8 cellular contexts compared by ENCODE assay signal in the genomic region with DNA sequence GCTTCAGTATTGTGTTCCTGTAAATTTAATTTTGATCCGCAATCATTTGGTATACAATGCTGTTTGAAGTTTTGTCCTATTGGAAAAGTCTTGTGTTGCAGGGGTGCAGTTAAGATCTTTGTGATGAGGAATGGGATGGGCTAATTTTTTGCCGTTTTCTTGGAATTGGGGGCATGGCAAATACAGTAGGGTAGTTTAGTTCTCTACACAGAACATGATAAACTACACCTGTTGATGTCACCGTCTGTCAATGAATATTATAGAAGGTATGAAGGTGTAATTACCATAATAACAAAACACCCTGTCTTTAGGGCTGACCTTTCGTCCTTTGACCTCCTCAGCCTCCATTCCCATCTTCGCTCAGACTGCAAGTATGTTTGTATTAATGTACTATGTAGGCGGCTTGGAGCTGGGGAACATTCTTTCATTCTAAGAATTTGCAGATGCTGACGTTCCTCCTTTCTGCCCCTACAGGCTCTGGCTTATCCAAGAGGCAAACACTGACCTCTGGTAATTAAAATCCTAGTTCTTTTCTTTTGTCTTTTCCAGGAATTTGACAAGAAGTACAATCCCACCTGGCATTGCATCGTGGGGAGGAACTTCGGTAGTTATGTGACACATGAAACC. TPM values are rescaled to one million over a fixed set of nuclear protein-coding genes. Genes with fewer than 3 reads are reported as not detected.
A peak's percentile ranks its signal among the peaks of the same experiment; 100 is the strongest.
DNase-seq lines count a peak whose midpoint lies in the region; ATAC-seq and TF ChIP-seq lines count a peak whose summit lies in the region.

No MANE protein-coding gene starts in this region.

- TF ChIP-seq CTCF in H9 (conservative IDR thresholded peaks at IDR 0.05) (no peak), glutamatergic neuron (IDR thresholded peaks at IDR 0.05; ENCODE audit: partially characterized antibody, unreplicated experiment) (no peak), smooth muscle cell (IDR thresholded peaks at IDR 0.05; ENCODE audit: borderline replicate concordance, insufficient read depth, poor library complexity, severe bottlenecking) (no peak)

- H3K4me1 ChIP-seq in H9 (ENCODE audit: insufficient read depth, low read length) (no peaks in the 10 kb centered on the region; the same call in 1 of the 2 replicates), smooth muscle cell (ENCODE audit: low read depth) (peaks cover 24% of the 10 kb centered on the region)

- H3K9me3 Mint-ChIP-seq in H9, result no peaks in the 10 kb centered on the region
- no peaks in the 10 kb centered on the region for H3K9me3 Mint-ChIP-seq in activated CD4-positive, alpha-beta memory T cell treated with anti-CD3 and anti-CD28 coated beads for 36 hours
- H3K9me3 Mint-ChIP-seq in glutamatergic neuron (ENCODE audit: unreplicated experiment), result peaks cover 10% of the 10 kb centered on the region

- H2BK12ac ChIP-seq in H9 (ENCODE audit: insufficient read length, low read depth, low read length), result no peak overlapping the region

- DNase-seq in H9 (no peak), glutamatergic neuron (no peak), smooth muscle cell (lab: John Stamatoyannopoulos, UW; ENCODE audit: unreplicated experiment) (no peak), NCI-H1417 treated with DMSO at 0.1 percent for 48 hours (lab: John Stamatoyannopoulos, UW) (no peak), NCI-H2029 treated with DMSO at 0.1 percent for 48 hours (lab: John Stamatoyannopoulos, UW) (no peak), medulla oblongata (ENCODE audit: extremely low spot score) (no peak)
- DNase-seq in activated CD4-positive, alpha-beta memory T cell treated with anti-CD3 and anti-CD28 coated beads for 36 hours, result no peak

- peak overlapping the region; percentile 86 for H3K4me3 ChIP-seq in smooth muscle cell

- intact Hi-C loops in activated CD4-positive, alpha-beta memory T cell treated with anti-CD3 and anti-CD28 coated beads for 36 hours (cut with micrococcal nuclease), result loop anchor here (2.0 kb wide), 2 partner anchors 37 to 59 kb away; a partner anchor contains a TSS

- H3F3A ChIP-seq in smooth muscle cell (ENCODE audit: low read depth), result peaks cover 12% of the 10 kb centered on the region

- no peak overlapping the region for H4K8ac ChIP-seq in H9 (replicated peaks; ENCODE audit: insufficient read length, low read depth, low read length)

- H3K36me3 ChIP-seq in smooth muscle cell (ENCODE audit: low read depth), result no peaks in the 10 kb centered on the region

- CTCF ChIA-PET in activated CD4-positive, alpha-beta memory T cell treated with anti-CD3 and anti-CD28 coated beads for 36 hours (lab: Charles Lee), result interaction anchor here (0.5 to 1.6 kb wide), 9 partner anchors 7 to 945 kb away, joined by 3 to 11 read pairs (median 3); a partner anchor contains a TSS

- no peak overlapping the region for H3K23ac ChIP-seq in H9 (ENCODE audit: insufficient read length, low read depth, low read length)

- H2BK20ac ChIP-seq in H9 (ENCODE audit: low read depth, low read length, poor library complexity, severe bottlenecking), result no peak overlapping the region

- no peak overlapping the region for H4K91ac ChIP-seq in H9 (ENCODE audit: insufficient read length, low read depth, low read length)

- H3K4me2 ChIP-seq in H9 (ENCODE audit: insufficient read depth, insufficient read length, low read length) (peak overlapping the region; percentile 100), smooth muscle cell (peak overlapping the region; percentile 90)

- peaks cover 14% of the 10 kb centered on the region for H3K23me2 ChIP-seq in H9 (ENCODE audit: insufficient read length, low read depth, low read length, poor library complexity, severe bottlenecking)

- H2AK5ac ChIP-seq in H9 (ENCODE audit: insufficient read length, low read length), result no peak overlapping the region

- H4K20me1 ChIP-seq in H9 (ENCODE audit: control insufficient read depth, insufficient read depth, insufficient read length) (no peaks in the 10 kb centered on the region), smooth muscle cell (ENCODE audit: low read depth) (peaks cover 18% of the 10 kb centered on the region)

- peaks cover 20 to 52% (median 37%) of the 10 kb centered on the region in 3 experiments; a peak in 6 of 7 replicates for H3K36me3 Mint-ChIP-seq in H9 (ENCODE audit: insufficient read depth in 1 of 3, low read depth in 3 of 3)
- H3K36me3 Mint-ChIP-seq in activated CD4-positive, alpha-beta memory T cell treated with anti-CD3 and anti-CD28 coated beads for 36 hours, result peaks cover 21% of the 10 kb centered on the region
- no peaks in the 10 kb centered on the region for H3K36me3 Mint-ChIP-seq in glutamatergic neuron (ENCODE audit: unreplicated experiment)

- H3K27me3 ChIP-seq in H9 (ENCODE audit: insufficient read depth, low read length) (no peaks in the 10 kb centered on the region), smooth muscle cell (ENCODE audit: low read depth) (no peaks in the 10 kb centered on the region)

- no peak overlapping the region for H3K56ac ChIP-seq in H9 (ENCODE audit: insufficient read length, low read depth, low read length)

- H2BK120ac ChIP-seq in H9 (ENCODE audit: low read depth, low read length, poor library complexity, severe bottlenecking), result no peak overlapping the region

- H3K79me1 ChIP-seq in H9 (ENCODE audit: insufficient read depth, low read depth, low read length, poor library complexity, severe bottlenecking), result peaks cover 3% of the 10 kb centered on the region

- H4K5ac ChIP-seq in H9 (ENCODE audit: insufficient read length, low read depth, low read length), result no peak overlapping the region

- no peak overlapping the region for H2AFZ ChIP-seq in H9 (ENCODE audit: low read length)
- no peak overlapping the region for H2AFZ ChIP-seq in smooth muscle cell (ENCODE audit: low read depth)

- no CpG with 5 or more reads among the region's 9 CpGs for WGBS in H9 (ENCODE audit: extremely low coverage, insufficient read length, low lambda C conversion rate)
- 56% methylated on average over 9 of the region's 9 CpGs for WGBS in smooth muscle cell (ENCODE audit: low lambda C conversion rate)

- H3K27ac Mint-ChIP-seq in H9 (peak overlapping the region in 1 of 3 experiments; percentile 80; a peak in 2 of 7 replicates), glutamatergic neuron (ENCODE audit: unreplicated experiment) (peak overlapping the region; percentile 30)
- H3K27ac Mint-ChIP-seq in activated CD4-positive, alpha-beta memory T cell treated with anti-CD3 and anti-CD28 coated beads for 36 hours, result peak overlapping the region; percentile 80

- H3K79me2 ChIP-seq in H9 (ENCODE audit: insufficient read depth, low read length) (peaks cover 10% of the 10 kb centered on the region; the same call in 1 of the 2 replicates), smooth muscle cell (ENCODE audit: low read depth) (peaks cover 35% of the 10 kb centered on the region)

- H3K4me3 Mint-ChIP-seq in H9, result peak overlapping the region; percentile 97 to 99
- H3K4me3 Mint-ChIP-seq in activated CD4-positive, alpha-beta memory T cell treated with anti-CD3 and anti-CD28 coated beads for 36 hours, result peak overlapping the region; percentile 86
- H3K4me3 Mint-ChIP-seq in glutamatergic neuron (ENCODE audit: unreplicated experiment), result peak overlapping the region; percentile 98

- no peak for ATAC-seq in GM19328 (IDR thresholded peaks at IDR 0.05; ENCODE audit: unreplicated experiment)

- H3K9me3 ChIP-seq in H9 (ENCODE audit: control insufficient read depth, low read depth, low read length) (no peaks in the 10 kb centered on the region), smooth muscle cell (replicated peaks; ENCODE audit: low read depth) (no peaks in the 10 kb centered on the region)

- no peak overlapping the region for H3T11ph ChIP-seq in H9 (ENCODE audit: low read length)

- H3K27me3 Mint-ChIP-seq in H9 (ENCODE audit: low read depth) (no peaks in the 10 kb centered on the region), glutamatergic neuron (ENCODE audit: unreplicated experiment) (peaks cover 4% of the 10 kb centered on the region)
- H3K27me3 Mint-ChIP-seq in activated CD4-positive, alpha-beta memory T cell treated with anti-CD3 and anti-CD28 coated beads for 36 hours, result no peaks in the 10 kb centered on the region

- H3K4me1 Mint-ChIP-seq in H9 (peaks cover 26 to 30% of the 10 kb centered on the region in 2 experiments), glutamatergic neuron (ENCODE audit: low read depth, unreplicated experiment) (peaks cover 6% of the 10 kb centered on the region)
- peaks cover 23% of the 10 kb centered on the region for H3K4me1 Mint-ChIP-seq in activated CD4-positive, alpha-beta memory T cell treated with anti-CD3 and anti-CD28 coated beads for 36 hours (ENCODE audit: low read depth)

- peak overlapping the region; percentile 72 for H3K9ac ChIP-seq in H9 (ENCODE audit: extremely low read depth, insufficient read length, low read length)
- peak overlapping the region; percentile 46 for H3K9ac ChIP-seq in smooth muscle cell (ENCODE audit: low read depth)

- H3K4ac ChIP-seq in H9 (ENCODE audit: low read depth, low read length), result no peak overlapping the region

- H3K18ac ChIP-seq in H9 (ENCODE audit: insufficient read length, low read depth, low read length), result no peak overlapping the region

- POLR2A ChIA-PET in activated CD4-positive, alpha-beta memory T cell treated with anti-CD3 and anti-CD28 coated beads for 36 hours (lab: Charles Lee), result interaction anchor here (0.5 to 2.3 kb wide), 5 partner anchors 12 to 1411 kb away, joined by 3 to 13 read pairs (median 4); a partner anchor contains a TSS

- no peak overlapping the region for H3K27ac ChIP-seq in H9 (ENCODE audit: insufficient read length, low read depth, low read length)
- H3K27ac ChIP-seq in smooth muscle cell (ENCODE audit: low read depth), result peak overlapping the region; percentile 59

- no peak overlapping the region for H2BK15ac ChIP-seq in H9 (ENCODE audit: low read depth, low read length)

- H2BK5ac ChIP-seq in H9 (ENCODE audit: insufficient read length, low read length), result no peak overlapping the region

- H3K14ac ChIP-seq in H9 (ENCODE audit: insufficient read depth, low read length), result no peak overlapping the region

RNA-seq across cellular contexts. Expression of a gene that starts 1.7 kb away (rescaled TPM):
- total RNA-seq in H9 (2021) (618 and 638 TPM in 2 replicates), glutamatergic neuron (ENCODE audit: unreplicated experiment) (403 TPM), smooth muscle cell (403 and 502 TPM in 2 replicates)
- 100 to 1,000 TPM; 176 to 184 TPM for total RNA-seq in activated CD4-positive, alpha-beta memory T cell treated with anti-CD3 and anti-CD28 coated beads for 36 hours
- polyA plus RNA-seq in smooth muscle cell, result 497 and 616 TPM in 2 replicates

RNA-seq across cellular contexts. Expression of a gene that starts 28.1 kb away (rescaled TPM):
- 302 and 306 TPM in 2 replicates for total RNA-seq in H9 (2021)
- total RNA-seq in activated CD4-positive, alpha-beta memory T cell treated with anti-CD3 and anti-CD28 coated beads for 36 hours, result 100 to 1,000 TPM; 218 to 221 TPM
- 210 TPM for total RNA-seq in glutamatergic neuron (ENCODE audit: unreplicated experiment)
- total RNA-seq in smooth muscle cell, result 133 and 148 TPM in 2 replicates
- polyA plus RNA-seq in smooth muscle cell, result 264 and 289 TPM in 2 replicates

RNA-seq across cellular contexts. Expression of a gene that starts 31.3 kb away (rescaled TPM):
- 31.3 and 34.8 TPM in 2 replicates for total RNA-seq in H9 (2021)
- 10 to 100 TPM; 30.1 to 31.6 TPM for total RNA-seq in activated CD4-positive, alpha-beta memory T cell treated with anti-CD3 and anti-CD28 coated beads for 36 hours
- total RNA-seq in glutamatergic neuron (ENCODE audit: unreplicated experiment), result 32.0 TPM
- total RNA-seq in smooth muscle cell, result 32.5 and 34.7 TPM in 2 replicates
- polyA plus RNA-seq in smooth muscle cell, result 39.9 and 46.9 TPM in 2 replicates

RNA-seq across cellular contexts. Expression of a gene that starts 36.5 kb away (rescaled TPM):
- total RNA-seq in H9 (2021) (153 and 157 TPM in 2 replicates), glutamatergic neuron (ENCODE audit: unreplicated experiment) (188 TPM), smooth muscle cell (49.0 and 63.2 TPM in 2 replicates)
- total RNA-seq in activated CD4-positive, alpha-beta memory T cell treated with anti-CD3 and anti-CD28 coated beads for 36 hours, result 100 to 1,000 TPM; 188 to 210 TPM
- polyA plus RNA-seq in smooth muscle cell, result 115 and 134 TPM in 2 replicates

RNA-seq across cellular contexts. Expression of a gene that starts 51.4 kb away (rescaled TPM):
- total RNA-seq in H9 (2021), result 25.9 and 38.5 TPM in 2 replicates
- total RNA-seq in activated CD4-positive, alpha-beta memory T cell treated with anti-CD3 and anti-CD28 coated beads for 36 hours, result 10 to 100 TPM; 35.1 to 37.1 TPM
- total RNA-seq in glutamatergic neuron (ENCODE audit: unreplicated experiment), result 16.8 TPM
- 13.4 and 22.2 TPM in 2 replicates for total RNA-seq in smooth muscle cell
- 9.8 and 10.3 TPM in 2 replicates for polyA plus RNA-seq in smooth muscle cell
